8 cellular contexts compared by ENCODE assay signal in the genomic region with DNA sequence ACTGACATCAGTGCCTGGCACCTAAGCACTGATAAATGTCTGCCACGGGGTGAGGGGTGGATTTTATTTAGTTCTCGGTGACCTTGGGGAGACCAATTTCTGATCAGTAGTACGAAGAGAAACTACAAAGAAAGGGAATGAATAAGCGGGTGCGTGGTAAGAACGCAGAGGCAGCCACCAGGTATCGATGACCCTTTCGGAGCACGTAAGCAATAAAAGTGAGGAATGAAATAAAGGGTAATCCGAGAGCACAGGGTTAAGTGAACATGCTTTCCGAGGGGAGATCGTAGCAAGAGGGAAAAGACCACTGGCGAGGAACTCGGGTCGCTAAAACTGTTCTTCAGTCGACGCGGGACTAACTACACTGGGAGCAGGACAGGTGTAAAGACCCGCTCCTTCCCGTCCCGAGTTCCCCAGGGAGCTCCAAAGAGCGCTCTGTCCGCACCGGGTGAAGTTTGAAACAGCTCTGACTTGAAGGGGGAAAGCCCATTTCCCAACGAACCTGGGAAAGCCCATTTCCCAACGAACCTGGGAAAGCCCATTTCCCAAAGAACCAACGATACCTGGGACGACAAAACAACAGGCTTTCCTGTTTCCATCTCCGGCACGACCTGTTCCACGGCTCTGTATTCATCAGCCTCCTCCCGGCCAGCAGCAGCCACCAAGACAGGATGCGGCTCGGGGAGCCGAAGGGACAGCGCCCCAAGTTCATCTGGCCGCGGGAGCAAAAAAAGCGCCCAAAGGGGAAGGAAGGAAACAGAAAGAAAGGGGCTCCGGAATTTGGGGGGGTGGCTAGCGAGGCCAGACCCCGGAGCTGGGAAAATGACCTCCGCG. TPM values are rescaled to one million over a fixed set of nuclear protein-coding genes. Genes with fewer than 3 reads are reported as not detected.
A peak's percentile ranks its signal among the peaks of the same experiment; 100 is the strongest.
DNase-seq lines count a peak whose midpoint lies in the region; ATAC-seq and TF ChIP-seq lines count a peak whose summit lies in the region.

No MANE protein-coding gene starts in this region.

- H3K36me3 Mint-ChIP-seq in activated T-helper 17 cell treated with anti-CD3 and anti-CD28 coated beads, Interleukin-2, amount 50 U/mL, for 72 hours (ENCODE audit: low read depth) = no peaks in the 10 kb centered on the region

- peak; percentile 59 for DNase-seq in activated CD8-positive, alpha-beta memory T cell treated with anti-CD3 and anti-CD28 coated beads, Interleukin-2, amount 50 U/mL, for 48 hours
- DNase-seq in activated CD8-positive, alpha-beta memory T cell treated with anti-CD3 and anti-CD28 coated beads for 24 hours = no peak
- peak; percentile 13 for DNase-seq in hepatic stellate cell (ENCODE audit: low spot score)
- DNase-seq in retinal pigment epithelial cell (ENCODE audit: low read depth) = no peak
- DNase-seq in COR-L47 (lab: John Stamatoyannopoulos, UW) = no peak

- H3K4me3 ChIP-seq in retinal pigment epithelial cell (ENCODE audit: low read length) = peak overlapping the region; percentile 83

- ATAC-seq in HG03342 (IDR thresholded peaks at IDR 0.05; ENCODE audit: unreplicated experiment) (peak; percentile 14), GM21737 (IDR thresholded peaks at IDR 0.05; ENCODE audit: unreplicated experiment) (no peak)
- no peak for ATAC-seq in activated T-helper 17 cell treated with anti-CD3 and anti-CD28 coated beads, Interleukin-2, amount 50 U/mL, for 72 hours (replicated peaks)

- H3K27ac Mint-ChIP-seq in activated T-helper 17 cell treated with anti-CD3 and anti-CD28 coated beads, Interleukin-2, amount 50 U/mL, for 72 hours = no peak overlapping the region

- TF ChIP-seq CTCF in retinal pigment epithelial cell (conservative IDR thresholded peaks at IDR 0.05; ENCODE audit: low read depth, low read length) = no peak

- H3K9me3 Mint-ChIP-seq in activated T-helper 17 cell treated with anti-CD3 and anti-CD28 coated beads, Interleukin-2, amount 50 U/mL, for 72 hours = no peaks in the 10 kb centered on the region

- H3K27me3 Mint-ChIP-seq in activated T-helper 17 cell treated with anti-CD3 and anti-CD28 coated beads, Interleukin-2, amount 50 U/mL, for 72 hours = peaks cover 56% of the 10 kb centered on the region

- peak overlapping the region; percentile 52 for H3K4me3 Mint-ChIP-seq in activated T-helper 17 cell treated with anti-CD3 and anti-CD28 coated beads, Interleukin-2, amount 50 U/mL, for 72 hours

- H3K4me1 Mint-ChIP-seq in activated T-helper 17 cell treated with anti-CD3 and anti-CD28 coated beads, Interleukin-2, amount 50 U/mL, for 72 hours = peaks cover 4% of the 10 kb centered on the region

RNA-seq across cellular contexts. Expression of a gene that starts 1.0 kb away (rescaled TPM):
- total RNA-seq in activated T-helper 17 cell treated with anti-CD3 and anti-CD28 coated beads, Interleukin-2, amount 50 U/mL, for 72 hours = under 1 TPM; 0.24 to 0.41 TPM

Comparison
In these comparisons a context has a peak if more than half of its experiments do, and no peak if none do; other contexts are left out.
1. DNase-seq: peak in activated CD8-positive, alpha-beta memory T cell treated with anti-CD3 and anti-CD28 coated beads, Interleukin-2, amount 50 U/mL, for 48 hours (single experiment) and hepatic stellate cell (single experiment); none in activated CD8-positive, alpha-beta memory T cell treated with anti-CD3 and anti-CD28 coated beads for 24 hours (single experiment), retinal pigment epithelial cell (single experiment) and COR-L47 (single experiment).